Comparison of ENCODE assay signal across 8 cellular contexts in the genomic region with DNA sequence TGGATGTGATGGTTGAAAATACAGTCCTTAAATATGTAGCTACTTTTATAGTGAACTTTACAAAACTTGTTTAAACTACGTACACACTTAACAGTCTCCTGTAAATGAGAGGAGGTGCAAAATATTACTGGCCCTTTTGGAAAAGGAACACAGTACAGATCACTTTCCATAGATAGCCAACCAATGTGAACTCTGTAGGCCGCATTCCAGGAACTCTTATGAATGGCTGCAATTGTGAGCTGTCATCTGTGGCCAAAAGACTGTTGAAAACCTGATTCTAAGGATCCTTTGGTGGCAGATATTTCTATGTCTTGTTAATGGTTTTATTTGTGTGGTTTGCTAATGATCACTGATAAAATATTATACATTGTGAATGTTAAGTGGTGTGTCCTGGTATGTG. TPM values are rescaled to one million over a fixed set of nuclear protein-coding genes. Genes with fewer than 3 reads are reported as not detected.
DNase-seq lines count a peak whose midpoint lies in the region; ATAC-seq and TF ChIP-seq lines count a peak whose summit lies in the region.

No MANE protein-coding gene starts in this region.

- ATAC-seq in T-cell (replicated peaks in 1 of 4): no peak

- no peak overlapping the region for H3K27ac ChIP-seq in thyroid gland

- peaks cover 75 to 82% (median 78%) of the 10 kb centered on the region in 3 donors for H3K4me1 Mint-ChIP-seq in T-cell

- peaks cover 32 to 45% of the 10 kb centered on the region in 2 donors for H3K4me1 ChIP-seq in thyroid gland

- H3K27ac Mint-ChIP-seq in T-cell: no peak overlapping the region

- POLR2A ChIA-PET in T-cell (lab: Charles Lee): interaction anchor here in 1 of 2 donors (0.7 kb wide), 1 partner anchor 11 kb away, joined by 5 read pairs; no protein-coding TSS in a partner anchor

- TF ChIP-seq POLR2A in thyroid gland (IDR thresholded peaks at IDR 0.05): no peak

- no peaks in the 10 kb centered on the region for H3K27me3 ChIP-seq in thyroid gland

- no peaks in the 10 kb centered on the region for H3K27me3 Mint-ChIP-seq in T-cell

- WGBS in thyroid gland, 2 donors: 30% methylated on average over 2 of the region's 2 CpGs

- no peaks in the 10 kb centered on the region for H3K9me3 Mint-ChIP-seq in T-cell

- peak overlapping the region; percentile 67 to 92 (median 87) for H3K4me3 Mint-ChIP-seq in T-cell

- no peaks in the 10 kb centered on the region for H3K36me3 ChIP-seq in thyroid gland

- DNase-seq in NCI-H82 (lab: John Stamatoyannopoulos, UW): peak; percentile 36
- DNase-seq in NCI-H82 treated with DMSO at 0.1 percent for 48 hours (lab: John Stamatoyannopoulos, UW; ENCODE audit: unreplicated experiment): no peak
- no peak for DNase-seq in T-cell
- peak; percentile 62 for DNase-seq in fibroblast of peridontal ligament (ENCODE audit: extremely low read depth)
- peak; percentile 31 for DNase-seq in renal cortical epithelial cell (ENCODE audit: low read depth)
- DNase-seq in NCI-H128 (lab: John Stamatoyannopoulos, UW; ENCODE audit: unreplicated experiment): no peak
- no peak for DNase-seq in NCI-H2029 (lab: John Stamatoyannopoulos, UW)
- no peak for DNase-seq in thyroid gland

- peak overlapping the region in 1 of 3 donors; percentile 4 for H3K4me3 ChIP-seq in thyroid gland (replicated peaks in 1 of 3)

- CTCF ChIA-PET in T-cell (lab: Charles Lee): interaction anchor here (0.7 to 1.7 kb wide), 4 partner anchors 13 to 85 kb away, joined by 3 to 5 read pairs (median 4); no protein-coding TSS in a partner anchor

- intact Hi-C loops in thyroid gland (cut with DNase I): loop anchor here (5.0 kb wide), 1 partner anchor 83 kb away; no protein-coding TSS in a partner anchor

- peaks cover 40% of the 10 kb centered on the region for H3K36me3 Mint-ChIP-seq in T-cell

- H3K9me3 ChIP-seq in thyroid gland: no peaks in the 10 kb centered on the region

- no peak for TF ChIP-seq CTCF in thyroid gland (IDR thresholded peaks at IDR 0.05)

RNA-seq across cellular contexts. Expression of a gene that starts 6.2 kb away (rescaled TPM):
- total RNA-seq in T-cell: 10 to 100 TPM; 21.2 to 55.0 (median 23.3) TPM
- total RNA-seq in renal cortical epithelial cell: 10.6 and 28.4 TPM in 2 replicates
- total RNA-seq in thyroid gland: 10 to 100 TPM; 14.4 to 35.1 (median 21.2) TPM

Comparison
In these comparisons a context has a peak if more than half of its experiments do, and no peak if none do; other contexts are left out.
1. DNase-seq: peak in NCI-H82 (single experiment), fibroblast of peridontal ligament (single experiment) and renal cortical epithelial cell (single experiment); none in NCI-H82 treated with DMSO at 0.1 percent for 48 hours (single experiment), T-cell (0 of 34), NCI-H128 (single experiment), NCI-H2029 (single experiment) and thyroid gland (0 of 2).